1 cellular context compared by ENCODE assay signal in genomic region chr6:42304313-42304712, GRCh38.
TF ChIP-seq lines count a peak whose summit lies in the region.

No MANE protein-coding gene starts in this region.

TF ChIP-seq in HepG2, 621 proteins besides CTCF, POLR2A, EP300 and RAD21 (continued from another document):
- TF ChIP-seq, protein P1, sequence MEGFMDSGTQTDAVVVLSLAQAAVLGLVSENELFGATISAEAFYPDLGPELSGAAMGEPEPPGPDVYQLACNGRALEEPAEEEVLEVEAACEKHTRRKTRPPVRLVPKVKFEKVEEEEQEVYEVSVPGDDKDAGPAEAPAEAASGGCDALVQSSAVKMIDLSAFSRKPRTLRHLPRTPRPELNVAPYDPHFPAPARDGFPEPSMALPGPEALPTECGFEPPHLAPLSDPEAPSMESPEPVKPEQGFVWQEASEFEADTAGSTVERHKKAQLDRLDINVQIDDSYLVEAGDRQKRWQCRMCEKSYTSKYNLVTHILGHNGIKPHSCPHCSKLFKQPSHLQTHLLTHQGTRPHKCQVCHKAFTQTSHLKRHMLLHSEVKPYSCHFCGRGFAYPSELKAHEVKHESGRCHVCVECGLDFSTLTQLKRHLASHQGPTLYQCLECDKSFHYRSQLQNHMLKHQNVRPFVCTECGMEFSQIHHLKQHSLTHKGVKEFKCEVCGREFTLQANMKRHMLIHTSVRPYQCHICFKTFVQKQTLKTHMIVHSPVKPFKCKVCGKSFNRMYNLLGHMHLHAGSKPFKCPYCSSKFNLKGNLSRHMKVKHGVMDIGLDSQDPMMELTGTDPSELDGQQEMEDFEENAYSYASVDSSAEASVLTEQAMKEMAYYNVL (CRISPR knock-in tag; IDR thresholded peaks at IDR 0.05; ENCODE audit: borderline replicate concordance) = no peak
- TF ChIP-seq MAFK (conservative IDR thresholded peaks at IDR 0.05 in 1 of 2, IDR thresholded peaks at IDR 0.05 in 1 of 2; ENCODE audit: low read length in 2 of 2) (0 out of 4 replicates have a peak, but pooled peaks of 1 of the 2 experiments have one; percentile 1), IRF2 (CRISPR knock-in tag; IDR thresholded peaks at IDR 0.05) (no peak)
